1 cellular context compared by ENCODE assay signal in genomic region chr3:87076951-87077350, GRCh38.
TF ChIP-seq lines count a peak whose summit lies in the region.

No MANE protein-coding gene starts in this region.

TF ChIP-seq in HepG2, 621 proteins besides CTCF, POLR2A, EP300 and RAD21 (continued from another document):
- no peak for TF ChIP-seq ZNF512B (CRISPR knock-in tag; IDR thresholded peaks at IDR 0.05; ENCODE audit: borderline replicate concordance)
- TF ChIP-seq ZNF597 (CRISPR knock-in tag; IDR thresholded peaks at IDR 0.05), result no peak
- no peak for TF ChIP-seq CSRNP1 (CRISPR knock-in tag; IDR thresholded peaks at IDR 0.05)
- TF ChIP-seq ZNF562 (CRISPR knock-in tag; IDR thresholded peaks at IDR 0.05; ENCODE audit: borderline replicate concordance), result no peak
- no peak for TF ChIP-seq CAMTA2 (CRISPR knock-in tag; IDR thresholded peaks at IDR 0.05; ENCODE audit: borderline replicate concordance)
- no peak for TF ChIP-seq RARG (CRISPR knock-in tag; IDR thresholded peaks at IDR 0.05; ENCODE audit: low read depth)
- no peak for TF ChIP-seq HOMEZ (CRISPR knock-in tag; IDR thresholded peaks at IDR 0.05; ENCODE audit: low read depth)
- TF ChIP-seq NFE2L2 (IDR thresholded peaks at IDR 0.05; ENCODE audit: low read length), result no peak
- TF ChIP-seq ZNF639 (CRISPR knock-in tag; conservative IDR thresholded peaks at IDR 0.05), result no peak
- no peak for TF ChIP-seq FIP1L1 (IDR thresholded peaks at IDR 0.05; ENCODE audit: borderline replicate concordance, insufficient read depth, low read depth, low read length)
- no peak for TF ChIP-seq JUN (CRISPR knock-in tag; IDR thresholded peaks at IDR 0.05)
TF ChIP-seq in HepG2: peak in this region for 0.
